ENCODE assay signal across 15 cellular contexts in genomic region chr11:20047755-20048154, GRCh38.
DNase-seq lines count a peak whose midpoint lies in the region; ATAC-seq and TF ChIP-seq lines count a peak whose summit lies in the region.
"Had no signal": no experiment of that assay in that cellular context is flagged by ENCODE, and none has a peak within 500 bp of the region (broad histone marks: within the 10 kb centered on the region; RNA-seq: fewer than 3 reads in every experiment).

No MANE protein-coding gene starts in this region.

- DNase-seq in left ventricle myocardium inferior (no peak), Right ventricle myocardium superior (no peak), foreskin keratinocyte (no peak), trophoblast cell (peak; percentile 53 to 75), MV-4-11 (lab: John Stamatoyannopoulos, UW) (no peak), NCI-H1417 treated with DMSO at 0.1 percent for 48 hours (lab: John Stamatoyannopoulos, UW) (no peak), GOT3 (lab: John Stamatoyannopoulos, UW) (no peak)
- DNase-seq: COR-L47, GF-D8, NCI-H1092 treated with DMSO at 0.1 percent for 48 hours, NCI-H1694, NCI-H2227 treated with DMSO at 0.1 percent for 48 hours, NCI-H524 had no signal

- peaks cover 14% of the 10 kb centered on the region for H3K79me2 ChIP-seq in trophoblast cell (ENCODE audit: control insufficient read depth, insufficient read depth, low read length, poor library complexity)

- TF ChIP-seq CTCF in left ventricle myocardium inferior (IDR thresholded peaks at IDR 0.05; ENCODE audit: borderline replicate concordance) (no peak), foreskin keratinocyte (conservative IDR thresholded peaks at IDR 0.05) (no peak)

- H3K4me1 ChIP-seq in left ventricle myocardium inferior, result peaks cover 70% of the 10 kb centered on the region
- H3K4me1 ChIP-seq in foreskin keratinocyte, result peaks cover 39% of the 10 kb centered on the region
- peaks cover 36 to 50% of the 10 kb centered on the region in 2 experiments for H3K4me1 ChIP-seq in trophoblast cell (ENCODE audit: control insufficient read depth in 1 of 2, insufficient read depth in 2 of 2, low read length in 2 of 2)

- H4K8ac ChIP-seq in trophoblast cell (ENCODE audit: low read depth, low read length), result no peak overlapping the region

- peak overlapping the region; percentile 36 for H2BK120ac ChIP-seq in trophoblast cell (ENCODE audit: insufficient read depth, low read length, poor library complexity)

- ATAC-seq in Right ventricle myocardium superior (ENCODE audit: poor library complexity) (no peak), foreskin keratinocyte (no peak)

- H3K9me3 ChIP-seq in left ventricle myocardium inferior (replicated peaks) (no peaks in the 10 kb centered on the region), trophoblast cell (ENCODE audit: insufficient read depth, low read depth, low read length) (no peaks in the 10 kb centered on the region)
- H3K9me3 ChIP-seq: MG63 had no signal

- H3K36me3 ChIP-seq in left ventricle myocardium inferior (peaks cover 29% of the 10 kb centered on the region), trophoblast cell (ENCODE audit: control insufficient read depth in 1 of 2, insufficient read depth in 2 of 2, low read length in 2 of 2) (peaks cover 29 to 44% of the 10 kb centered on the region in 2 experiments)

- H3K79me1 ChIP-seq in trophoblast cell (ENCODE audit: low read length), result peaks cover 46% of the 10 kb centered on the region

- H3K4ac ChIP-seq in trophoblast cell (ENCODE audit: low read depth, low read length), result no peak overlapping the region

- H2AFZ ChIP-seq in trophoblast cell (ENCODE audit: insufficient read depth, low read length, poor library complexity), result no peak overlapping the region

- H3K4me3 ChIP-seq in left ventricle myocardium inferior, result peak overlapping the region; percentile 68
- no peak overlapping the region for H3K4me3 ChIP-seq in trophoblast cell (ENCODE audit: low read depth, low read length)
- H3K4me3 ChIP-seq: MG63 had no signal

- H3K27ac ChIP-seq in left ventricle myocardium inferior (replicated peaks) (peak overlapping the region; percentile 90), foreskin keratinocyte (peak overlapping the region; percentile 73), trophoblast cell (ENCODE audit: low read depth, low read length) (peak overlapping the region; percentile 77)
- H3K27ac ChIP-seq: C4-2B had no signal

- H3K4me2 ChIP-seq in trophoblast cell (ENCODE audit: low read length), result no peak overlapping the region

- no peak overlapping the region for H3K23ac ChIP-seq in trophoblast cell (ENCODE audit: low read length)

- H3K27me3 ChIP-seq in left ventricle myocardium inferior (ENCODE audit: low read depth) (no peaks in the 10 kb centered on the region), foreskin keratinocyte (no peaks in the 10 kb centered on the region), trophoblast cell (ENCODE audit: insufficient read depth, low read length) (no peaks in the 10 kb centered on the region)
- H3K27me3 ChIP-seq: MG63 had no signal

- no CpG with 5 or more reads among the region's 2 CpGs for WGBS in trophoblast cell (ENCODE audit: extremely low coverage, insufficient coverage, insufficient read length)

- H3K9ac ChIP-seq in trophoblast cell (ENCODE audit: low read length), result no peak overlapping the region

- no peak overlapping the region for H2AK5ac ChIP-seq in trophoblast cell (ENCODE audit: low read length)

- no peak overlapping the region for H3K18ac ChIP-seq in trophoblast cell (ENCODE audit: low read length)

- intact Hi-C loops in left ventricle myocardium inferior (cut with micrococcal nuclease), result no loop called here
- intact Hi-C loops in Right ventricle myocardium superior (cut with DNase I), result loop anchor here (5.0 kb wide), 1 partner anchor 95 kb away; no protein-coding TSS in a partner anchor

- H3K14ac ChIP-seq in trophoblast cell (ENCODE audit: low read length), result peak overlapping the region; percentile 33

- no peak overlapping the region for H4K12ac ChIP-seq in trophoblast cell (ENCODE audit: low read depth, low read length)

- peak overlapping the region; percentile 28 for H2BK5ac ChIP-seq in trophoblast cell (ENCODE audit: low read depth, low read length, poor library complexity)

- H4K91ac ChIP-seq in trophoblast cell (ENCODE audit: low read depth, low read length), result peak overlapping the region; percentile 53

- H2BK12ac ChIP-seq in trophoblast cell (ENCODE audit: low read length), result peak overlapping the region; percentile 61

Comparison
In these comparisons a context has a peak if more than half of its experiments do, and no peak if none do; other contexts are left out.
1. DNase-seq: peak in trophoblast cell (2 of 2); none in left ventricle myocardium inferior (single experiment), Right ventricle myocardium superior (single experiment), foreskin keratinocyte (0 of 2), MV-4-11 (single experiment), NCI-H1417 treated with DMSO at 0.1 percent for 48 hours (single experiment) and GOT3 (single experiment).
2. Peak in every context shown above with its lines, with median percentiles within 50 percentile points of each other: H3K27ac ChIP-seq.